39 cellular contexts compared by ENCODE assay signal in genomic region chrX:44290718-44291117, GRCh38. TPM values are rescaled to one million over a fixed set of nuclear protein-coding genes. Genes with fewer than 3 reads are reported as not detected.
"Had no signal": no experiment of that assay in that cellular context is flagged by ENCODE, and none has a peak within 500 bp of the region (broad histone marks: within the 10 kb centered on the region; RNA-seq: fewer than 3 reads in every experiment).

No MANE protein-coding gene starts in this region.

- H3K27ac Mint-ChIP-seq: activated CD4-positive, alpha-beta memory T cell treated with anti-CD3 and anti-CD28 coated beads, Interleukin-2, amount 10 ng/mL, durations not matched to agents 7 days and 5 days; activated CD4-positive, alpha-beta T cell treated with anti-CD3 and anti-CD28 coated beads for 36 hours; activated CD4-positive, alpha-beta T cell treated with anti-CD3 and anti-CD28 coated beads, Interleukin-2, amount 10 ng/mL, durations not matched to agents 7 days and 5 days; activated CD8-positive, alpha-beta memory T cell treated with anti-CD3 and anti-CD28 coated beads, Interleukin-2, amount 10 ng/mL, durations not matched to agents 7 days and 5 days; activated CD8-positive, alpha-beta T cell treated with anti-CD3 and anti-CD28 coated beads, Interleukin-2, amount 10 ng/mL, durations not matched to agents 7 days and 5 days; activated naive CD4-positive, alpha-beta T cell treated with anti-CD3 and anti-CD28 coated beads for 36 hours; activated naive CD4-positive, alpha-beta T cell treated with anti-CD3 and anti-CD28 coated beads, Interleukin-2, amount 50 U/mL, for 72 hours; activated naive CD8-positive, alpha-beta T cell treated with anti-CD3 and anti-CD28 coated beads for 36 hours; activated T-cell treated with anti-CD3 and anti-CD28 coated beads, Interleukin-2, amount 50 U/mL, for 24 hours; activated T-helper 1 cell treated with anti-CD3 and anti-CD28 coated beads, Interleukin-12 subunit alpha, Interleukin-12 subunit beta, Interleukin-2, Interleukin-4 antibody, amounts not matched to agents 30 ng/mL and 10 ng/mL and 1 ng/mL, durations not matched to agents 14 hours and 24 hours and 36 hours; activated T-helper 17 cell treated with anti-CD3 and anti-CD28 coated beads, Interleukin-2, amount 50 U/mL, for 72 hours; brain; T-helper 1 cell treated with Interleukin-12 subunit alpha and Interleukin-12 subunit beta and Interleukin-4 antibody, amounts not matched to agents 30 μg/mL and 1 μg/mL, for 36 hours; T-helper 2 cell treated with Interferon-gamma antibody and Interleukin-4, amounts not matched to agents 5 μg/mL and 100 μg/mL, for 36 hours; WTC11 had no signal

- H3K4me1 Mint-ChIP-seq: activated CD4-positive, alpha-beta memory T cell treated with anti-CD3 and anti-CD28 coated beads, Interleukin-2, amount 10 ng/mL, durations not matched to agents 7 days and 5 days; activated CD4-positive, alpha-beta T cell treated with anti-CD3 and anti-CD28 coated beads for 36 hours; activated CD4-positive, alpha-beta T cell treated with anti-CD3 and anti-CD28 coated beads, Interleukin-2, amount 10 ng/mL, durations not matched to agents 7 days and 5 days; activated CD8-positive, alpha-beta memory T cell treated with anti-CD3 and anti-CD28 coated beads, Interleukin-2, amount 10 ng/mL, durations not matched to agents 7 days and 5 days; activated naive CD8-positive, alpha-beta T cell treated with anti-CD3 and anti-CD28 coated beads for 36 hours; activated T-helper 17 cell treated with anti-CD3 and anti-CD28 coated beads, Interleukin-2, amount 50 U/mL, for 72 hours; brain; central memory CD8-positive, alpha-beta T cell; WTC11 had no signal

- H3K4me1 ChIP-seq: adrenal gland had no signal

- H3K36me3 ChIP-seq: adrenal gland, cardiac muscle cell, WERI-Rb-1 had no signal

- ATAC-seq: activated CD4-positive, alpha-beta T cell treated with anti-CD3 and anti-CD28 coated beads for 36 hours; activated CD4-positive, CD25-positive, alpha-beta regulatory T cell treated with anti-CD3 and anti-CD28 coated beads, Interleukin-2, amount 50 U/mL, for 24 hours; activated CD8-positive, alpha-beta memory T cell treated with anti-CD3 and anti-CD28 coated beads, Interleukin-2, amount 10 ng/mL, durations not matched to agents 7 days and 5 days; activated CD8-positive, alpha-beta T cell treated with anti-CD3 and anti-CD28 coated beads, Interleukin-2, amount 10 ng/mL, durations not matched to agents 7 days and 5 days; activated naive CD4-positive, alpha-beta T cell treated with anti-CD3 and anti-CD28 coated beads, Interleukin-2, amount 50 U/mL, for 72 hours; activated T-helper 17 cell treated with anti-CD3 and anti-CD28 coated beads, Interleukin-2, amount 50 U/mL, for 72 hours; WTC11 had no signal

- H3K9me3 ChIP-seq: adrenal gland had no signal

- H3K27ac ChIP-seq: adrenal gland, cardiac muscle cell, WERI-Rb-1 had no signal

- H3K27me3 ChIP-seq: cardiac muscle cell had no signal

- H3K4me3 Mint-ChIP-seq: activated CD4-positive, alpha-beta memory T cell treated with anti-CD3 and anti-CD28 coated beads, Interleukin-2, amount 10 ng/mL, durations not matched to agents 7 days and 5 days; activated CD4-positive, alpha-beta T cell treated with anti-CD3 and anti-CD28 coated beads for 36 hours; activated CD4-positive, alpha-beta T cell treated with anti-CD3 and anti-CD28 coated beads, Interleukin-2, amount 10 ng/mL, durations not matched to agents 7 days and 5 days; activated CD8-positive, alpha-beta memory T cell treated with anti-CD3 and anti-CD28 coated beads, Interleukin-2, amount 10 ng/mL, durations not matched to agents 7 days and 5 days; activated CD8-positive, alpha-beta T cell treated with anti-CD3 and anti-CD28 coated beads, Interleukin-2, amount 10 ng/mL, durations not matched to agents 7 days and 5 days; activated naive CD4-positive, alpha-beta T cell treated with anti-CD3 and anti-CD28 coated beads for 36 hours; activated naive CD8-positive, alpha-beta T cell treated with anti-CD3 and anti-CD28 coated beads for 36 hours; activated T-cell treated with anti-CD3 and anti-CD28 coated beads, Interleukin-2, amount 50 U/mL, for 24 hours; activated T-helper 1 cell treated with anti-CD3 and anti-CD28 coated beads, Interleukin-12 subunit alpha, Interleukin-12 subunit beta, Interleukin-2, Interleukin-4 antibody, amounts not matched to agents 30 ng/mL and 10 ng/mL and 1 ng/mL, durations not matched to agents 14 hours and 24 hours and 36 hours; activated T-helper 17 cell treated with anti-CD3 and anti-CD28 coated beads, Interleukin-2, amount 50 U/mL, for 72 hours; brain; central memory CD8-positive, alpha-beta T cell; T-helper 1 cell treated with Interleukin-12 subunit alpha and Interleukin-12 subunit beta and Interleukin-4 antibody, amounts not matched to agents 30 μg/mL and 1 μg/mL, for 36 hours; T-helper 2 cell treated with Interferon-gamma antibody and Interleukin-4, amounts not matched to agents 5 μg/mL and 100 μg/mL, for 36 hours; WTC11 had no signal

- H3K9me3 Mint-ChIP-seq: activated CD4-positive, alpha-beta memory T cell treated with anti-CD3 and anti-CD28 coated beads, Interleukin-2, amount 10 ng/mL, durations not matched to agents 7 days and 5 days; activated naive CD4-positive, alpha-beta T cell treated with anti-CD3 and anti-CD28 coated beads for 36 hours; activated naive CD8-positive, alpha-beta T cell treated with anti-CD3 and anti-CD28 coated beads for 36 hours; activated T-cell treated with anti-CD3 and anti-CD28 coated beads, Interleukin-2, amount 50 U/mL, for 24 hours; activated T-helper 1 cell treated with anti-CD3 and anti-CD28 coated beads, Interleukin-12 subunit alpha, Interleukin-12 subunit beta, Interleukin-2, Interleukin-4 antibody, amounts not matched to agents 30 ng/mL and 10 ng/mL and 1 ng/mL, durations not matched to agents 14 hours and 24 hours and 36 hours; activated T-helper 17 cell treated with anti-CD3 and anti-CD28 coated beads, Interleukin-2, amount 50 U/mL, for 72 hours; central memory CD8-positive, alpha-beta T cell; T-helper 2 cell treated with Interferon-gamma antibody and Interleukin-4, amounts not matched to agents 5 μg/mL and 100 μg/mL, for 36 hours; WTC11 had no signal

- H3K36me3 Mint-ChIP-seq: activated CD8-positive, alpha-beta memory T cell treated with anti-CD3 and anti-CD28 coated beads, Interleukin-2, amount 10 ng/mL, durations not matched to agents 7 days and 5 days; activated naive CD8-positive, alpha-beta T cell treated with anti-CD3 and anti-CD28 coated beads for 36 hours; brain; WTC11 had no signal

- DNase-seq: activated CD4-positive, alpha-beta memory T cell treated with anti-CD3 and anti-CD28 coated beads, Interleukin-2, amount 10 ng/mL, durations not matched to agents 7 days and 5 days; activated CD4-positive, alpha-beta T cell treated with anti-CD3 and anti-CD28 coated beads for 1 hour; activated CD4-positive, alpha-beta T cell treated with anti-CD3 and anti-CD28 coated beads for 36 hours; activated CD4-positive, alpha-beta T cell treated with anti-CD3 and anti-CD28 coated beads for 48 hours; activated CD4-positive, alpha-beta T cell treated with anti-CD3 and anti-CD28 coated beads, Interleukin-2, amount 10 ng/mL, durations not matched to agents 7 days and 5 days; activated CD4-positive, alpha-beta T cell treated with anti-CD3 and anti-CD28 coated beads, Interleukin-2, amount 50 U/mL, for 48 hours; activated CD4-positive, CD25-positive, alpha-beta regulatory T cell; activated CD8-positive, alpha-beta memory T cell treated with anti-CD3 and anti-CD28 coated beads for 24 hours; activated CD8-positive, alpha-beta memory T cell treated with anti-CD3 and anti-CD28 coated beads, Interleukin-2, amount 10 ng/mL, durations not matched to agents 7 days and 5 days; activated CD8-positive, alpha-beta memory T cell treated with anti-CD3 and anti-CD28 coated beads, Interleukin-2, amount 50 U/mL, for 48 hours; activated CD8-positive, alpha-beta T cell treated with anti-CD3 and anti-CD28 coated beads, Interleukin-2, amount 10 ng/mL, durations not matched to agents 7 days and 5 days; activated effector memory CD4-positive, alpha-beta T cell treated with anti-CD3 and anti-CD28 coated beads, Interleukin-2, amount 50 U/mL, for 16 hours; activated gamma-delta T cell treated with Interleukin-2 at 50 U/mL for 16 hours; activated naive CD4-positive, alpha-beta T cell; activated naive CD4-positive, alpha-beta T cell treated with anti-CD3 and anti-CD28 coated beads for 36 hours; activated naive CD4-positive, alpha-beta T cell treated with anti-CD3 and anti-CD28 coated beads, Interleukin-2, amount 50 U/mL, for 16 hours; activated naive CD8-positive, alpha-beta T cell treated with anti-CD3 and anti-CD28 coated beads for 36 hours; activated T-cell treated with anti-CD3 and anti-CD28 coated beads, Interleukin-2, amount 50 U/mL, for 24 hours; activated T-cell treated with anti-CD3 and anti-CD28 coated beads, Interleukin-2, amount 50 U/mL, for 48 hours; adrenal gland; amniotic stem cell; aorta; caudate nucleus; cerebellar nuclear complex; T-helper 2 cell; T-helper 9 cell; WERI-Rb-1 had no signal

- FAIRE-seq: bronchial epithelial cell had no signal

- H3K4me3 ChIP-seq: adrenal gland, cardiac muscle cell had no signal

- H3K27me3 Mint-ChIP-seq: activated CD4-positive, alpha-beta memory T cell treated with anti-CD3 and anti-CD28 coated beads, Interleukin-2, amount 10 ng/mL, durations not matched to agents 7 days and 5 days; activated CD4-positive, alpha-beta T cell treated with anti-CD3 and anti-CD28 coated beads for 36 hours; activated CD4-positive, alpha-beta T cell treated with anti-CD3 and anti-CD28 coated beads, Interleukin-2, amount 10 ng/mL, durations not matched to agents 7 days and 5 days; activated CD8-positive, alpha-beta memory T cell treated with anti-CD3 and anti-CD28 coated beads, Interleukin-2, amount 10 ng/mL, durations not matched to agents 7 days and 5 days; activated naive CD8-positive, alpha-beta T cell treated with anti-CD3 and anti-CD28 coated beads for 36 hours; activated T-helper 17 cell treated with anti-CD3 and anti-CD28 coated beads, Interleukin-2, amount 50 U/mL, for 72 hours; central memory CD8-positive, alpha-beta T cell had no signal

RNA-seq across cellular contexts. Expression of gene EFHC2, which starts 52.8 kb away (rescaled TPM):
- total RNA-seq: activated T-helper 1 cell treated with anti-CD3 and anti-CD28 coated beads, Interleukin-12 subunit alpha, Interleukin-12 subunit beta, Interleukin-2, Interleukin-4 antibody, amounts not matched to agents 30 ng/mL and 10 ng/mL and 1 ng/mL, durations not matched to agents 14 hours and 24 hours and 36 hours; chondrocyte had no signal
